8 cellular contexts compared by ENCODE assay signal in genomic region chr2:166375205-166375735, GRCh38. TPM values are rescaled to one million over a fixed set of nuclear protein-coding genes. Genes with fewer than 3 reads are reported as not detected.
A peak's percentile ranks its signal among the peaks of the same experiment; 100 is the strongest.
DNase-seq lines count a peak whose midpoint lies in the region; ATAC-seq, FAIRE-seq and TF ChIP-seq lines count a peak whose summit lies in the region.

No MANE protein-coding gene starts in this region.

- CTCF ChIA-PET in endothelial cell of umbilical vein (lab: Charles Lee): interaction anchor here (1.2 to 4.4 kb wide), 10 partner anchors 10 to 196 kb away, joined by 4 to 33 read pairs (median 8); no protein-coding TSS in a partner anchor

- no peak overlapping the region for H3K27ac ChIP-seq in BLaER1
- H3K27ac ChIP-seq in endothelial cell of umbilical vein (ENCODE audit: insufficient read depth, low read depth, low read length): no peak overlapping the region
- H3K27ac ChIP-seq in neural cell (ENCODE audit: low read length): peak overlapping the region; percentile 48

- FAIRE-seq in endothelial cell of umbilical vein (lab: Jason Lieb, UNC): peak; percentile 44

- H3K9me3 ChIP-seq in BLaER1: no peaks in the 10 kb centered on the region
- H3K9me3 ChIP-seq in endothelial cell of umbilical vein (replicated peaks; ENCODE audit: control insufficient read depth, insufficient read depth, low read length): no peaks in the 10 kb centered on the region
- H3K9me3 ChIP-seq in neural cell (ENCODE audit: low read length): no peaks in the 10 kb centered on the region

- H3K79me2 ChIP-seq in endothelial cell of umbilical vein (ENCODE audit: control insufficient read depth, insufficient read depth, low read length): no peaks in the 10 kb centered on the region
- no peaks in the 10 kb centered on the region for H3K79me2 ChIP-seq in neural cell (replicated peaks; ENCODE audit: insufficient read depth, low read length)

- H3F3A ChIP-seq in neural cell (ENCODE audit: insufficient read depth, low read length, poor library complexity, severe bottlenecking): peaks cover 3% of the 10 kb centered on the region

- H3K9ac ChIP-seq in BLaER1 (peak overlapping the region; percentile 48), endothelial cell of umbilical vein (replicated peaks; ENCODE audit: extremely low read depth, insufficient read depth, low read length) (peak overlapping the region; percentile 8), neural cell (ENCODE audit: low read length) (peak overlapping the region; percentile 59)

- H4K20me1 ChIP-seq in BLaER1 (no peaks in the 10 kb centered on the region), endothelial cell of umbilical vein (replicated peaks; ENCODE audit: control insufficient read depth, extremely low read depth, insufficient read depth, low read length) (no peaks in the 10 kb centered on the region), neural cell (ENCODE audit: insufficient read depth) (no peaks in the 10 kb centered on the region)

- TF ChIP-seq EP300 in neural cell (conservative IDR thresholded peaks at IDR 0.05; ENCODE audit: poor library complexity, severe bottlenecking): no peak

- H3K4me2 ChIP-seq in BLaER1 (peak overlapping the region; percentile 99), endothelial cell of umbilical vein (ENCODE audit: insufficient read depth, low read length) (peak overlapping the region; percentile 77), neural cell (ENCODE audit: low read length) (peak overlapping the region; percentile 93)

- ATAC-seq in GM19455 (IDR thresholded peaks at IDR 0.05; ENCODE audit: unreplicated experiment): peak; percentile 29

- POLR2A ChIA-PET in endothelial cell of umbilical vein (lab: Charles Lee): interaction anchor here (0.9 kb wide), 1 partner anchor 13 kb away, joined by 4 read pairs; no protein-coding TSS in a partner anchor

- H3K9me2 ChIP-seq in neural cell (ENCODE audit: insufficient read depth, low read length): no peaks in the 10 kb centered on the region

- dilution Hi-C loops in endothelial cell of umbilical vein (cut with MboI; ENCODE audit: extremely low pct_ligation_motif_present, low sequenced_read_pairs): no loop called here

- H3K36me3 ChIP-seq in BLaER1 (no peaks in the 10 kb centered on the region), endothelial cell of umbilical vein (ENCODE audit: control insufficient read depth in 2 of 2, extremely low read depth in 1 of 2, insufficient read depth in 2 of 2, low read length in 2 of 2) (no peaks in the 10 kb centered on the region), neural cell (ENCODE audit: insufficient read depth, low read length) (no peaks in the 10 kb centered on the region)

- H3K9me1 ChIP-seq in endothelial cell of umbilical vein (replicated peaks; ENCODE audit: control insufficient read depth, extremely low read depth, insufficient read depth, low read length): no peaks in the 10 kb centered on the region

- no peak for TF ChIP-seq RAD21 in neural cell (conservative IDR thresholded peaks at IDR 0.05)

- H3K4me1 ChIP-seq in BLaER1: peaks cover 18% of the 10 kb centered on the region
- peaks cover 10% of the 10 kb centered on the region for H3K4me1 ChIP-seq in endothelial cell of umbilical vein (ENCODE audit: control insufficient read depth, extremely low read depth, insufficient read depth, low read length)

- intact Hi-C loops in endothelial cell of umbilical vein (cut with micrococcal nuclease): loop anchor here (5.0 kb wide), 1 partner anchor 42 kb away; no protein-coding TSS in a partner anchor

- no peak for TF ChIP-seq CTCF in endothelial cell of umbilical vein (IDR thresholded peaks at IDR 0.05; ENCODE audit: extremely low read depth in 1 of 2, insufficient read depth in 1 of 2, low read depth in 1 of 2, low read length in 2 of 2)
- TF ChIP-seq CTCF in neural cell (IDR thresholded peaks at IDR 0.05; ENCODE audit: poor library complexity, severe bottlenecking): no peak

- no peak for TF ChIP-seq POLR2A in endothelial cell of umbilical vein (IDR thresholded peaks at IDR 0.05; ENCODE audit: low read depth, low read length)

- H2AFZ ChIP-seq in endothelial cell of umbilical vein (ENCODE audit: low read depth, low read length) (peak overlapping the region; percentile 74), neural cell (ENCODE audit: low read depth, low read length) (peak overlapping the region; percentile 30)

- peak overlapping the region; percentile 72 for H3K4me3 ChIP-seq in BLaER1
- H3K4me3 ChIP-seq in endothelial cell of umbilical vein (replicated peaks in 1 of 3; ENCODE audit: insufficient read depth in 1 of 3, low read depth in 1 of 3, low read length in 3 of 3): peak overlapping the region; percentile 48 to 67 (median 58)
- peak overlapping the region; percentile 82 for H3K4me3 ChIP-seq in neural cell (ENCODE audit: low read length)

- no TSS peak for BruUV-seq in endothelial cell of umbilical vein (replicated peaks; lab: Mats Ljungman, UMichigan)

- H3K27me3 ChIP-seq in BLaER1 (no peaks in the 10 kb centered on the region), endothelial cell of umbilical vein (ENCODE audit: control insufficient read depth in 2 of 2, insufficient read depth in 2 of 2, low read length in 2 of 2) (peaks cover 3 to 15% of the 10 kb centered on the region in 2 experiments), neural cell (ENCODE audit: insufficient read depth, low read depth, low read length) (peaks cover 8% of the 10 kb centered on the region)

- DNase-seq in NCI-H748 treated with DMSO at 0.1 percent for 48 hours (lab: John Stamatoyannopoulos, UW) (peak; percentile 91), endothelial cell of umbilical vein (ENCODE audit: low read depth, low spot score) (peak; percentile 27), DMS79 treated with DMSO at 0.1 percent for 48 hours (lab: John Stamatoyannopoulos, UW) (no peak), NCI-H2171 treated with DMSO at 0.1 percent for 48 hours (lab: John Stamatoyannopoulos, UW) (no peak)
- no peak for DNase-seq in activated effector memory CD4-positive, alpha-beta T cell treated with anti-CD3 and anti-CD28 coated beads, Interleukin-2, amount 50 U/mL, for 16 hours

TF ChIP-seq in endothelial cell of umbilical vein, 7 proteins besides CTCF, POLR2A, EP300 and RAD21:
- TF ChIP-seq FOS (IDR thresholded peaks at IDR 0.05; ENCODE audit: borderline replicate concordance, insufficient read depth, low read length): no peak

TF ChIP-seq in neural cell, 6 proteins besides CTCF, POLR2A, EP300 and RAD21:
- TF ChIP-seq POLR2AphosphoS5 (IDR thresholded peaks at IDR 0.05): no peak
- TF ChIP-seq EZH2 (IDR thresholded peaks at IDR 0.05; ENCODE audit: borderline replicate concordance, insufficient read depth, low read length, poor library complexity, severe bottlenecking): no peak
- TF ChIP-seq TAF1 (IDR thresholded peaks at IDR 0.05; ENCODE audit: low read depth): no peak
- peak; percentile 60 for TF ChIP-seq MXI1 (conservative IDR thresholded peaks at IDR 0.05; ENCODE audit: poor library complexity, severe bottlenecking)

RNA-seq across cellular contexts. Expression of gene SCN9A, which starts 0.5 kb away (rescaled TPM):
- total RNA-seq in endothelial cell of umbilical vein: 1.6 and 1.8 TPM in 2 replicates
- 0.62 and 0.88 TPM in 2 replicates for polyA plus RNA-seq in endothelial cell of umbilical vein
- polyA plus RNA-seq in endothelial cell of umbilical vein (2011; cell fraction: cytosol; rRNA removed): 0.30 and 0.34 TPM in 2 replicates
- 1.9 and 2.2 TPM in 2 replicates for polyA plus RNA-seq in endothelial cell of umbilical vein (2011; cell fraction: nucleus; rRNA removed)
- 0.15 and 0.70 TPM in 2 replicates for polyA plus RNA-seq in endothelial cell of umbilical vein (2012)
- polyA minus RNA-seq in endothelial cell of umbilical vein: 5.7 and 7.9 TPM in 2 replicates
- not detected for polyA minus RNA-seq in endothelial cell of umbilical vein (2011; cell fraction: cytosol; rRNA and poly(A)+ RNA removed)
- polyA minus RNA-seq in endothelial cell of umbilical vein (2011; cell fraction: nucleus; rRNA and poly(A)+ RNA removed): 6.9 and 11.7 TPM in 2 replicates
- polyA plus RNA-seq in neural cell: 8.3 and 10.4 TPM in 2 replicates
- polyA minus RNA-seq in neural cell: 32.9 and 40.5 TPM in 2 replicates

Comparison
In these comparisons a context has a peak if more than half of its experiments do, and no peak if none do; other contexts are left out.
1. H3K9ac ChIP-seq: peak in every context shown above with its lines; median percentile 59 in neural cell; 48 in BLaER1; 8 in endothelial cell of umbilical vein.
2. DNase-seq: peak in NCI-H748 treated with DMSO at 0.1 percent for 48 hours (single experiment) and endothelial cell of umbilical vein (single experiment); none in DMS79 treated with DMSO at 0.1 percent for 48 hours (single experiment), activated effector memory CD4-positive, alpha-beta T cell treated with anti-CD3 and anti-CD28 coated beads, Interleukin-2, amount 50 U/mL, for 16 hours (single experiment) and NCI-H2171 treated with DMSO at 0.1 percent for 48 hours (single experiment).
3. Peak in every context shown above with its lines, with median percentiles within 50 percentile points of each other: H3K4me2 ChIP-seq and H3K4me3 ChIP-seq.